Comparison of ENCODE assay signal across 9 cellular contexts in the genomic region with DNA sequence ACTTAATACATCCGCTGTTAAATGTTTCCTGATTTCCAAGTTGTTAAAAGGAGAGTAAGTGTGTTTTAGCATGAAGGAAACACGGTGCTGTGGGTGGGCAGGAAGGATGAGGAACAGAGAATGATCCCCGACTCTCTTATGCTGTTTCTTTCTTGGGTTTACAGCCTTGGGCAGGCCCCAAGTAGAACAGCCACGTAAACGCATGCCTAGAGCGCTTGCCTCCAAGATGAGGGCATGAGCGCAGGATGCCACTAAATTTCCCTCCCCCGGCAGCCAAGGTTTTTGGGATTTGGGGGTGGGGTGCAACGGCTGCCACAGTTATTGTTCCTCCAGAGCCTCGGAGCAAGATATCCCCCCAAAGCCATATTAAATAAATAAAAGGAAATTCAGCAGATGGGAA. TPM values are rescaled to one million over a fixed set of nuclear protein-coding genes. Genes with fewer than 3 reads are reported as not detected.
DNase-seq lines count a peak whose midpoint lies in the region; ATAC-seq, FAIRE-seq and TF ChIP-seq lines count a peak whose summit lies in the region.
"Had no signal": no experiment of that assay in that cellular context is flagged by ENCODE, and none has a peak within 500 bp of the region (broad histone marks: within the 10 kb centered on the region; RNA-seq: fewer than 3 reads in every experiment).

No MANE protein-coding gene starts in this region.

- H3K27ac ChIP-seq in breast epithelium (no peak overlapping the region), ascending aorta (no peak overlapping the region), muscle layer of colon (ENCODE audit: low read depth, low read length) (no peak overlapping the region), testis (no peak overlapping the region)

- H3K4me1 Mint-ChIP-seq in MCF 10A (ENCODE audit: insufficient read depth, unreplicated experiment) = peaks cover 21% of the 10 kb centered on the region

- intact Hi-C loops in breast epithelium (cut with DNase I; ENCODE audit: low total_unique reads) = no loop called here
- intact Hi-C loops in MCF 10A (cut with micrococcal nuclease) = no loop called here
- intact Hi-C loops in ascending aorta (cut with DNase I) = no loop called here
- intact Hi-C loops in testis (cut with DNase I; ENCODE audit: low total_unique reads) = no loop called here

- H3K4me3 ChIP-seq in breast epithelium (peak overlapping the region in 2 of 3 donors; percentile 30 to 54), ascending aorta (peak overlapping the region; percentile 49 to 61), muscle layer of colon (ENCODE audit: low read depth in 1 of 2, low read length in 2 of 2) (peak overlapping the region; percentile 32 to 52), testis (peak overlapping the region; percentile 36 to 42)

- FAIRE-seq in D721Med (lab: Jason Lieb, UNC) = no peak

- no peaks in the 10 kb centered on the region for H3K4me1 ChIP-seq in breast epithelium
- peaks cover 5 to 7% of the 10 kb centered on the region in 2 donors for H3K4me1 ChIP-seq in ascending aorta
- H3K4me1 ChIP-seq in muscle layer of colon (ENCODE audit: insufficient read depth, low read length) = peaks cover 8% of the 10 kb centered on the region
- H3K4me1 ChIP-seq in testis = no peaks in the 10 kb centered on the region

- no peaks in the 10 kb centered on the region for H3K36me3 Mint-ChIP-seq in MCF 10A (ENCODE audit: insufficient read depth, unreplicated experiment)

- ATAC-seq in GM18858 (IDR thresholded peaks at IDR 0.05; ENCODE audit: unreplicated experiment) = no peak

- no peaks in the 10 kb centered on the region for H3K36me3 ChIP-seq in breast epithelium
- H3K36me3 ChIP-seq in ascending aorta = no peaks in the 10 kb centered on the region
- H3K36me3 ChIP-seq in muscle layer of colon (ENCODE audit: insufficient read depth, low read length) = no peaks in the 10 kb centered on the region
- no peaks in the 10 kb centered on the region for H3K36me3 ChIP-seq in testis (ENCODE audit: low read depth, missing control alignments)

- 16 to 24% methylated on average over 10 of the region's 10 CpGs for WGBS in testis, 2 donors

- BruUV-seq in MCF 10A (replicated peaks; lab: Mats Ljungman, UMichigan) = no TSS peak

- H3K9ac ChIP-seq in muscle layer of colon (ENCODE audit: low read length) = no peak overlapping the region

- H3K27me3 ChIP-seq in breast epithelium = peaks cover 0 to 8% of the 10 kb centered on the region in 2 donors
- H3K27me3 ChIP-seq in ascending aorta = no peaks in the 10 kb centered on the region
- H3K27me3 ChIP-seq in muscle layer of colon (ENCODE audit: control insufficient read depth in 1 of 2, insufficient read depth in 2 of 2, low read length in 2 of 2) = no peaks in the 10 kb centered on the region
- no peaks in the 10 kb centered on the region for H3K27me3 ChIP-seq in testis

- no peak for DNase-seq in breast epithelium (ENCODE audit: low spot score in 2 of 2)
- no peak for DNase-seq in MCF 10A (ENCODE audit: unreplicated experiment)
- DNase-seq in ascending aorta (ENCODE audit: low spot score in 2 of 2) = no peak
- DNase-seq in testis = no peak
- DNase-seq in D721Med (ENCODE audit: insufficient read length, low spot score) = no peak
- no peak for DNase-seq in cortex of kidney (lab: John Stamatoyannopoulos, UW)
- DNase-seq: NCI-H1105 treated with DMSO at 0.1 percent for 48 hours had no signal

- peaks cover 16% of the 10 kb centered on the region for H3K27me3 Mint-ChIP-seq in MCF 10A (ENCODE audit: insufficient read depth, unreplicated experiment)

- CTCF ChIA-PET in MCF 10A (lab: Yijun Ruan, JAX) = interaction anchor here (1.0 to 1.2 kb wide), 2 partner anchors 23 to 24 kb away, joined by 4 to 7 read pairs; no protein-coding TSS in a partner anchor

- TF ChIP-seq POLR2A in breast epithelium (IDR thresholded peaks at IDR 0.05) (no peak), testis (IDR thresholded peaks at IDR 0.05) (no peak)

- no peaks in the 10 kb centered on the region for H3K9me3 Mint-ChIP-seq in MCF 10A (ENCODE audit: unreplicated experiment)

- H3K9me3 ChIP-seq in breast epithelium (no peaks in the 10 kb centered on the region), ascending aorta (no peaks in the 10 kb centered on the region), muscle layer of colon (ENCODE audit: low read length) (no peaks in the 10 kb centered on the region), testis (no peaks in the 10 kb centered on the region)

- POLR2A ChIA-PET in MCF 10A (lab: Yijun Ruan, JAX) = interaction anchor here (2.1 to 5.1 kb wide), 2 partner anchors 9 to 10 kb away, joined by 11 to 31 read pairs; partner anchors contain the start of gene DELE1

- no peak overlapping the region for H3K27ac Mint-ChIP-seq in MCF 10A (ENCODE audit: low read depth, unreplicated experiment)

- TF ChIP-seq CTCF in breast epithelium (IDR thresholded peaks at IDR 0.05) (no peak), MCF 10A (IDR thresholded peaks at IDR 0.05; ENCODE audit: unreplicated experiment) (no peak), ascending aorta (IDR thresholded peaks at IDR 0.05) (no peak), testis (IDR thresholded peaks at IDR 0.05) (no peak), D721Med (IDR thresholded peaks at IDR 0.05; ENCODE audit: insufficient read depth, missing control alignments) (no peak)

- no peak overlapping the region for H3K4me3 Mint-ChIP-seq in MCF 10A (ENCODE audit: unreplicated experiment)

RNA-seq across cellular contexts. Expression of gene DELE1, which starts 10.1 kb away (rescaled TPM):
- total RNA-seq in breast epithelium (10 to 100 TPM; 74.6 to 95.1 (median 76.7) TPM), MCF 10A (2022) (88.1 and 91.3 TPM in 2 replicates), ascending aorta (40.7 TPM), testis (10 to 100 TPM; 69.9 to 75.8 TPM)
- 51.2 TPM for polyA plus RNA-seq in testis (ENCODE audit: insufficient read depth, low read depth, low replicate concordance)

RNA-seq across cellular contexts. Expression of gene PCDH1, which starts 35.4 kb away (rescaled TPM):
- total RNA-seq in breast epithelium = 10 to 100 TPM; 28.3 to 72.7 (median 65.9) TPM
- 9.9 and 15.7 TPM in 2 replicates for total RNA-seq in MCF 10A (2022)
- 165 TPM for total RNA-seq in ascending aorta
- 10 to 100 TPM in 1 of 2 donors, 1 to 10 TPM in 1; 9.6 to 10.6 TPM for total RNA-seq in testis
- polyA plus RNA-seq in testis (ENCODE audit: insufficient read depth, low read depth, low replicate concordance) = 5.6 TPM

RNA-seq across cellular contexts. Expression of gene PCDH12, which starts 44.4 kb away (rescaled TPM):
- total RNA-seq in breast epithelium = 1 to 10 TPM; 1.8 to 5.6 (median 3.5) TPM
- total RNA-seq in MCF 10A (2022) = 0.07 TPM in 1 of 2 replicates, not detected in the other
- total RNA-seq in ascending aorta = 7.2 TPM
- 1 to 10 TPM in 1 of 2 donors, under 1 TPM in 1; 0.31 to 2.0 TPM for total RNA-seq in testis
- 1.6 TPM for polyA plus RNA-seq in testis (ENCODE audit: insufficient read depth, low read depth, low replicate concordance)

RNA-seq across cellular contexts. Expression of gene RNF14, which starts 55.3 kb away (rescaled TPM):
- total RNA-seq in breast epithelium (10 to 100 TPM; 43.9 to 80.2 (median 60.6) TPM), MCF 10A (2022) (78.0 and 81.3 TPM in 2 replicates), ascending aorta (8.8 TPM), testis (100 to 1,000 TPM in 1 of 2 donors, 10 to 100 TPM in 1; 98.8 to 101 TPM)
- polyA plus RNA-seq in testis (ENCODE audit: insufficient read depth, low read depth, low replicate concordance) = 149 TPM
